Comparison of ENCODE assay signal across 24 cellular contexts in genomic region chr6:38214159-38214558, GRCh38.
DNase-seq lines count a peak whose midpoint lies in the region; ATAC-seq, FAIRE-seq and TF ChIP-seq lines count a peak whose summit lies in the region.
"Had no signal": no experiment of that assay in that cellular context is flagged by ENCODE, and none has a peak within 500 bp of the region (broad histone marks: within the 10 kb centered on the region; RNA-seq: fewer than 3 reads in every experiment).

No MANE protein-coding gene starts in this region.

- no peak overlapping the region for H3K4me3 Mint-ChIP-seq in chondrocyte (ENCODE audit: unreplicated experiment)
- H3K4me3 Mint-ChIP-seq in activated CD8-positive, alpha-beta T cell treated with anti-CD3 and anti-CD28 coated beads for 36 hours, result no peak overlapping the region
- H3K4me3 Mint-ChIP-seq: activated naive CD4-positive, alpha-beta T cell treated with anti-CD3 and anti-CD28 coated beads for 36 hours; naive thymus-derived CD8-positive, alpha-beta T cell; T-helper 2 cell treated with Interferon-gamma antibody and Interleukin-4, amounts not matched to agents 5 μg/mL and 100 μg/mL, for 36 hours had no signal

- H3K4me2 ChIP-seq in HepG2 (ENCODE audit: low read depth, low read length), result no peak overlapping the region
- no peak overlapping the region for H3K4me2 ChIP-seq in neural cell (ENCODE audit: low read length)
- H3K4me2 ChIP-seq: KMS-11 had no signal

- DNase-seq in right lobe of liver, result peak in 1 of 3 donors; percentile 55
- DNase-seq in HepG2 (ENCODE audit: low spot score), result no peak
- no peak for DNase-seq in chondrocyte (ENCODE audit: low spot score)
- no peak for DNase-seq in activated CD8-positive, alpha-beta T cell treated with anti-CD3 and anti-CD28 coated beads for 36 hours
- DNase-seq in activated gamma-delta T cell (lab: John Stamatoyannopoulos, UW), result no peak
- DNase-seq: activated CD4-positive, alpha-beta T cell treated with anti-CD3 and anti-CD28 coated beads for 48 hours; activated naive CD4-positive, alpha-beta T cell treated with anti-CD3 and anti-CD28 coated beads for 36 hours; activated T-cell treated with anti-CD3 and anti-CD28 coated beads, Interleukin-2, amount 50 U/mL, for 48 hours; BE2C; GF-D8; left cardiac atrium; naive thymus-derived CD8-positive, alpha-beta T cell; NCI-H187 treated with DMSO at 0.1 percent for 48 hours; NCI-H345; NCI-H774 had no signal

- H3K27ac Mint-ChIP-seq in chondrocyte (ENCODE audit: unreplicated experiment), result peak overlapping the region; percentile 36
- H3K27ac Mint-ChIP-seq in activated CD8-positive, alpha-beta T cell treated with anti-CD3 and anti-CD28 coated beads for 36 hours, result no peak overlapping the region
- H3K27ac Mint-ChIP-seq: activated naive CD4-positive, alpha-beta T cell treated with anti-CD3 and anti-CD28 coated beads for 36 hours; T-helper 2 cell treated with Interferon-gamma antibody and Interleukin-4, amounts not matched to agents 5 μg/mL and 100 μg/mL, for 36 hours had no signal

- no peak for TF ChIP-seq POLR2A in right lobe of liver (IDR thresholded peaks at IDR 0.05)
- no peak for TF ChIP-seq POLR2A in HepG2 (IDR thresholded peaks at IDR 0.05; ENCODE audit: insufficient read depth in 1 of 2, low read depth in 2 of 2, low read length in 2 of 2)

- CTCF ChIA-PET in HepG2 (lab: Yijun Ruan, JAX; ENCODE audit: low intra/inter-chr PET ratio, low total read pairs), result no interaction called here
- CTCF ChIA-PET in activated CD8-positive, alpha-beta T cell treated with anti-CD3 and anti-CD28 coated beads for 36 hours (lab: Charles Lee), result no interaction called here

- 66% methylated on average over 2 of the region's 2 CpGs for WGBS in right lobe of liver (ENCODE audit: insufficient coverage, low coverage, low lambda C conversion rate, missing lambda C conversion rate)
- WGBS in HepG2 (ENCODE audit: low lambda C conversion rate), result 58% methylated on average over 2 of the region's 2 CpGs

- no peaks in the 10 kb centered on the region for H3K9me3 ChIP-seq in right lobe of liver
- H3K9me3 ChIP-seq in HepG2 (ENCODE audit: low read length), result no peaks in the 10 kb centered on the region
- no peaks in the 10 kb centered on the region for H3K9me3 ChIP-seq in neural cell (ENCODE audit: low read length)
- H3K9me3 ChIP-seq: BE2C, breast epithelium had no signal

- TF ChIP-seq RAD21 in HepG2 (CRISPR knock-in tag; IDR thresholded peaks at IDR 0.05), result no peak
- TF ChIP-seq RAD21 in neural cell (conservative IDR thresholded peaks at IDR 0.05), result no peak

- no peak overlapping the region for H3K9ac ChIP-seq in HepG2 (ENCODE audit: insufficient read depth, low read depth, low read length)
- no peak overlapping the region for H3K9ac ChIP-seq in neural cell (ENCODE audit: low read length)
- H3K9ac ChIP-seq: KMS-11 had no signal

- H3K4me3 ChIP-seq in right lobe of liver, result no peak overlapping the region
- no peak overlapping the region for H3K4me3 ChIP-seq in HepG2 (replicated peaks in 1 of 3; ENCODE audit: insufficient read depth in 1 of 3, low read depth in 2 of 3, low read length in 3 of 3)
- no peak overlapping the region for H3K4me3 ChIP-seq in neural cell (ENCODE audit: low read length)
- H3K4me3 ChIP-seq: breast epithelium had no signal

- H3K36me3 ChIP-seq in right lobe of liver, result no peaks in the 10 kb centered on the region
- no peaks in the 10 kb centered on the region for H3K36me3 ChIP-seq in HepG2 (replicated peaks in 1 of 2; ENCODE audit: control insufficient read depth in 1 of 2, insufficient read depth in 2 of 2, low read length in 2 of 2)
- H3K36me3 ChIP-seq in neural cell (ENCODE audit: insufficient read depth, low read length), result no peaks in the 10 kb centered on the region
- H3K36me3 ChIP-seq: BE2C, breast epithelium had no signal

- H3K9me3 Mint-ChIP-seq in chondrocyte (ENCODE audit: low read depth), result no peaks in the 10 kb centered on the region
- H3K9me3 Mint-ChIP-seq in activated CD8-positive, alpha-beta T cell treated with anti-CD3 and anti-CD28 coated beads for 36 hours, result no peaks in the 10 kb centered on the region
- H3K9me3 Mint-ChIP-seq: activated naive CD4-positive, alpha-beta T cell treated with anti-CD3 and anti-CD28 coated beads for 36 hours; naive thymus-derived CD8-positive, alpha-beta T cell; T-helper 2 cell treated with Interferon-gamma antibody and Interleukin-4, amounts not matched to agents 5 μg/mL and 100 μg/mL, for 36 hours had no signal

- H3K79me2 ChIP-seq in HepG2 (ENCODE audit: insufficient read depth, low read length), result no peaks in the 10 kb centered on the region
- H3K79me2 ChIP-seq in neural cell (replicated peaks; ENCODE audit: insufficient read depth, low read length), result no peaks in the 10 kb centered on the region

- TF ChIP-seq EP300 in HepG2 (IDR thresholded peaks at IDR 0.05; ENCODE audit: low read depth in 2 of 2, low read length in 2 of 2), result no peak
- TF ChIP-seq EP300 in HepG2 (CRISPR knock-in tag; IDR thresholded peaks at IDR 0.05; ENCODE audit: borderline replicate concordance), result no peak
- no peak for TF ChIP-seq EP300 in neural cell (conservative IDR thresholded peaks at IDR 0.05; ENCODE audit: poor library complexity, severe bottlenecking)

- H3K9me2 ChIP-seq in neural cell (ENCODE audit: insufficient read depth, low read length), result no peaks in the 10 kb centered on the region

- in situ Hi-C loops in HepG2 (cut with HindIII; ENCODE audit: extremely low pct_ligation_motif_present, low pct_unique_long_range_greater_than_20kb), result no loop called here

- H3K27me3 Mint-ChIP-seq in chondrocyte (ENCODE audit: low read depth), result no peaks in the 10 kb centered on the region
- no peaks in the 10 kb centered on the region for H3K27me3 Mint-ChIP-seq in activated CD8-positive, alpha-beta T cell treated with anti-CD3 and anti-CD28 coated beads for 36 hours
- H3K27me3 Mint-ChIP-seq: naive thymus-derived CD8-positive, alpha-beta T cell had no signal

- H3K4me1 Mint-ChIP-seq in chondrocyte (ENCODE audit: low read depth), result peaks cover 33% of the 10 kb centered on the region
- peaks cover 9% of the 10 kb centered on the region for H3K4me1 Mint-ChIP-seq in activated CD8-positive, alpha-beta T cell treated with anti-CD3 and anti-CD28 coated beads for 36 hours (ENCODE audit: low read depth)

- no TSS peak for BruUV-seq in HepG2 (replicated peaks; lab: Mats Ljungman, UMichigan)

- H3K27me3 ChIP-seq in right lobe of liver, result no peaks in the 10 kb centered on the region
- no peaks in the 10 kb centered on the region for H3K27me3 ChIP-seq in HepG2 (ENCODE audit: control insufficient read depth in 1 of 2, insufficient read depth in 2 of 2, low read length in 2 of 2)
- no peaks in the 10 kb centered on the region for H3K27me3 ChIP-seq in neural cell (ENCODE audit: insufficient read depth, low read depth, low read length)
- H3K27me3 ChIP-seq: BE2C, breast epithelium had no signal

- intact Hi-C loops in right lobe of liver (cut with DNase I), result no loop called here
- intact Hi-C loops in HepG2 (cut with micrococcal nuclease; ENCODE audit: unreplicated experiment), result no loop called here
- intact Hi-C loops in activated CD8-positive, alpha-beta T cell treated with anti-CD3 and anti-CD28 coated beads for 36 hours (cut with micrococcal nuclease), result no loop called here

- H3K4me1 ChIP-seq in right lobe of liver (no peaks in the 10 kb centered on the region), HepG2 (ENCODE audit: insufficient read depth, low read length) (peaks cover 15% of the 10 kb centered on the region)

- POLR2A ChIA-PET in HepG2 (lab: Yijun Ruan, JAX), result no interaction called here
- POLR2A ChIA-PET in activated CD8-positive, alpha-beta T cell treated with anti-CD3 and anti-CD28 coated beads for 36 hours (lab: Charles Lee), result no interaction called here

- H3K36me3 Mint-ChIP-seq in chondrocyte (ENCODE audit: low read depth), result no peaks in the 10 kb centered on the region
- H3K36me3 Mint-ChIP-seq in activated CD8-positive, alpha-beta T cell treated with anti-CD3 and anti-CD28 coated beads for 36 hours (ENCODE audit: low read depth), result no peaks in the 10 kb centered on the region

- no peak overlapping the region for H3K27ac ChIP-seq in right lobe of liver
- no peak overlapping the region for H3K27ac ChIP-seq in HepG2 (ENCODE audit: extremely low read length, insufficient read depth, low read length)
- peak overlapping the region; percentile 7 for H3K27ac ChIP-seq in neural cell (ENCODE audit: low read length)
- H3K27ac ChIP-seq: breast epithelium, epithelial cell of prostate, KMS-11 had no signal

- no peak for FAIRE-seq in HepG2 (lab: Jason Lieb, UNC)
- FAIRE-seq: GM18507 had no signal

- H3F3A ChIP-seq in neural cell (ENCODE audit: insufficient read depth, low read length, poor library complexity, severe bottlenecking), result no peaks in the 10 kb centered on the region

- H4K20me1 ChIP-seq in HepG2 (ENCODE audit: insufficient read depth, low read length) (no peaks in the 10 kb centered on the region), neural cell (ENCODE audit: insufficient read depth) (no peaks in the 10 kb centered on the region)

- no peak overlapping the region for H2AFZ ChIP-seq in HepG2 (ENCODE audit: low read length)
- no peak overlapping the region for H2AFZ ChIP-seq in neural cell (ENCODE audit: low read depth, low read length)

- TF ChIP-seq CTCF in right lobe of liver (IDR thresholded peaks at IDR 0.05) (no peak), HepG2 (CRISPR knock-in tag; IDR thresholded peaks at IDR 0.05) (no peak), chondrocyte (IDR thresholded peaks at IDR 0.05) (no peak), neural cell (IDR thresholded peaks at IDR 0.05; ENCODE audit: poor library complexity, severe bottlenecking) (no peak)
- TF ChIP-seq CTCF in activated CD8-positive, alpha-beta T cell treated with anti-CD3 and anti-CD28 coated beads for 36 hours (IDR thresholded peaks at IDR 0.05), result no peak

- peak in 3 of 4 donors; percentile 36 to 64 (median 53) for ATAC-seq in right lobe of liver
- no peak for ATAC-seq in HepG2
- no peak for ATAC-seq in HG02571 (IDR thresholded peaks at IDR 0.05; ENCODE audit: unreplicated experiment)
- no peak for ATAC-seq in activated CD8-positive, alpha-beta T cell treated with anti-CD3 and anti-CD28 coated beads for 36 hours
- no peak for ATAC-seq in HG02623 (IDR thresholded peaks at IDR 0.05; ENCODE audit: unreplicated experiment)
- ATAC-seq: left cardiac atrium; naive thymus-derived CD8-positive, alpha-beta T cell; sciatic nerve had no signal

TF ChIP-seq in HepG2, 621 proteins besides CTCF, POLR2A, EP300 and RAD21 (continues in another document):
- TF ChIP-seq SOX13 (IDR thresholded peaks at IDR 0.05) (no peak), SOX13 (CRISPR knock-in tag; conservative IDR thresholded peaks at IDR 0.05 in 1 of 2, IDR thresholded peaks at IDR 0.05 in 1 of 2) (no peak)

TF ChIP-seq in neural cell, 6 proteins besides CTCF, POLR2A, EP300 and RAD21 (continues in another document):
- no peak for TF ChIP-seq SMC3 (conservative IDR thresholded peaks at IDR 0.05; ENCODE audit: poor library complexity)
- TF ChIP-seq MXI1 (conservative IDR thresholded peaks at IDR 0.05; ENCODE audit: poor library complexity, severe bottlenecking), result no peak
- TF ChIP-seq TAF1 (IDR thresholded peaks at IDR 0.05; ENCODE audit: low read depth), result no peak

Comparison
In these comparisons a context has a peak if more than half of its experiments do, and no peak if none do; other contexts are left out.
1. ATAC-seq: peak in right lobe of liver (3 of 4); none in HepG2 (single experiment), HG02571 (single experiment), activated CD8-positive, alpha-beta T cell treated with anti-CD3 and anti-CD28 coated beads for 36 hours (single experiment) and HG02623 (single experiment).